ENCODE assay signal across 15 cellular contexts in genomic region chr22:41511521-41511968, GRCh38. TPM values are rescaled to one million over a fixed set of nuclear protein-coding genes. Genes with fewer than 3 reads are reported as not detected.
A peak's percentile ranks its signal among the peaks of the same experiment; 100 is the strongest.
DNase-seq lines count a peak whose midpoint lies in the region; ATAC-seq and TF ChIP-seq lines count a peak whose summit lies in the region.
"Had no signal": no experiment of that assay in that cellular context is flagged by ENCODE, and none has a peak within 500 bp of the region (broad histone marks: within the 10 kb centered on the region; RNA-seq: fewer than 3 reads in every experiment).

No MANE protein-coding gene starts in this region.

- H3K27me3 Mint-ChIP-seq in Calu3 (ENCODE audit: unreplicated experiment) (no peaks in the 10 kb centered on the region), progenitor cell of endocrine pancreas (no peaks in the 10 kb centered on the region), immature natural killer cell (ENCODE audit: low read depth in 3 of 3) (peaks cover 0 to 7% (median 2%) of the 10 kb centered on the region in 3 donors)
- H3K27me3 Mint-ChIP-seq in activated CD8-positive, alpha-beta T cell treated with anti-CD3 and anti-CD28 coated beads, Interleukin-2, amount 10 ng/mL, durations not matched to agents 7 days and 5 days (ENCODE audit: low read depth) = no peaks in the 10 kb centered on the region

- H3K4me1 Mint-ChIP-seq in Calu3 (ENCODE audit: low read depth, unreplicated experiment) (peaks cover 46% of the 10 kb centered on the region), progenitor cell of endocrine pancreas (ENCODE audit: low read depth) (peaks cover 13% of the 10 kb centered on the region), immature natural killer cell (peaks cover 0 to 4% of the 10 kb centered on the region in 2 donors)
- H3K4me1 Mint-ChIP-seq in activated CD8-positive, alpha-beta T cell treated with anti-CD3 and anti-CD28 coated beads, Interleukin-2, amount 10 ng/mL, durations not matched to agents 7 days and 5 days (ENCODE audit: low read depth) = no peaks in the 10 kb centered on the region

- H3K27ac Mint-ChIP-seq in Calu3 (ENCODE audit: unreplicated experiment) (no peak overlapping the region), progenitor cell of endocrine pancreas (peak overlapping the region; percentile 74), immature natural killer cell (no peak overlapping the region)
- H3K27ac Mint-ChIP-seq in activated CD8-positive, alpha-beta T cell treated with anti-CD3 and anti-CD28 coated beads, Interleukin-2, amount 10 ng/mL, durations not matched to agents 7 days and 5 days = no peak overlapping the region
- H3K27ac Mint-ChIP-seq: activated naive CD4-positive, alpha-beta T cell treated with anti-CD3 and anti-CD28 coated beads for 36 hours had no signal

- peaks cover 31% of the 10 kb centered on the region for H3K36me3 Mint-ChIP-seq in Calu3 (ENCODE audit: insufficient read depth, unreplicated experiment)
- peaks cover 9% of the 10 kb centered on the region for H3K36me3 Mint-ChIP-seq in progenitor cell of endocrine pancreas (ENCODE audit: insufficient read depth)
- H3K36me3 Mint-ChIP-seq in immature natural killer cell = peaks cover 5 to 31% (median 12%) of the 10 kb centered on the region in 3 donors
- H3K36me3 Mint-ChIP-seq in activated CD8-positive, alpha-beta T cell treated with anti-CD3 and anti-CD28 coated beads, Interleukin-2, amount 10 ng/mL, durations not matched to agents 7 days and 5 days (ENCODE audit: low read depth) = peaks cover 31% of the 10 kb centered on the region

- H3K9me3 Mint-ChIP-seq in Calu3 (ENCODE audit: low read depth, unreplicated experiment) (no peaks in the 10 kb centered on the region), progenitor cell of endocrine pancreas (ENCODE audit: low read depth) (no peaks in the 10 kb centered on the region), immature natural killer cell (no peaks in the 10 kb centered on the region)
- no peaks in the 10 kb centered on the region for H3K9me3 Mint-ChIP-seq in activated CD8-positive, alpha-beta T cell treated with anti-CD3 and anti-CD28 coated beads, Interleukin-2, amount 10 ng/mL, durations not matched to agents 7 days and 5 days (ENCODE audit: insufficient read depth)
- H3K9me3 Mint-ChIP-seq: activated naive CD4-positive, alpha-beta T cell treated with anti-CD3 and anti-CD28 coated beads for 36 hours; neural crest cell had no signal

- peak; percentile 44 for DNase-seq in Calu3
- DNase-seq in left cardiac atrium = peak; percentile 30
- DNase-seq in progenitor cell of endocrine pancreas (ENCODE audit: low spot score, unreplicated experiment) = no peak
- no peak for DNase-seq in immature natural killer cell
- no peak for DNase-seq in dermis blood vessel endothelial cell
- DNase-seq in Kasumi-1 (lab: John Stamatoyannopoulos, UW) = no peak
- DNase-seq in activated CD8-positive, alpha-beta T cell treated with anti-CD3 and anti-CD28 coated beads, Interleukin-2, amount 10 ng/mL, durations not matched to agents 7 days and 5 days = no peak
- DNase-seq: activated CD4-positive, alpha-beta T cell treated with anti-CD3 and anti-CD28 coated beads for 4 hours; activated naive CD4-positive, alpha-beta T cell treated with anti-CD3 and anti-CD28 coated beads for 36 hours; lower lobe of right lung; NCI-H2081; NCI-H69 had no signal

- no peak overlapping the region for H3K4me3 Mint-ChIP-seq in Calu3 (ENCODE audit: low read depth, unreplicated experiment)
- H3K4me3 Mint-ChIP-seq in progenitor cell of endocrine pancreas (ENCODE audit: low read depth) = no peak overlapping the region
- no peak overlapping the region for H3K4me3 Mint-ChIP-seq in immature natural killer cell
- no peak overlapping the region for H3K4me3 Mint-ChIP-seq in activated CD8-positive, alpha-beta T cell treated with anti-CD3 and anti-CD28 coated beads, Interleukin-2, amount 10 ng/mL, durations not matched to agents 7 days and 5 days
- H3K4me3 Mint-ChIP-seq: activated naive CD4-positive, alpha-beta T cell treated with anti-CD3 and anti-CD28 coated beads for 36 hours; neural crest cell had no signal

- POLR2A ChIA-PET in activated CD8-positive, alpha-beta T cell treated with anti-CD3 and anti-CD28 coated beads, Interleukin-2, amount 10 ng/mL, durations not matched to agents 7 days and 5 days (lab: Charles Lee) = no interaction called here

- intact Hi-C loops in Calu3 (cut with micrococcal nuclease; ENCODE audit: unreplicated experiment) (no loop called here), left cardiac atrium (cut with DNase I) (no loop called here)

- BruUV-seq in Calu3 (replicated peaks; lab: Mats Ljungman, UMichigan) = no TSS peak

- H3K27ac ChIP-seq in angular gyrus (ENCODE audit: low read depth, low read length) = peak overlapping the region; percentile 97
- H3K27ac ChIP-seq: lower lobe of right lung, SK-N-MC had no signal

- TF ChIP-seq CTCF in Calu3 (IDR thresholded peaks at IDR 0.05; ENCODE audit: unreplicated experiment) (no peak), progenitor cell of endocrine pancreas (IDR thresholded peaks at IDR 0.05; ENCODE audit: unreplicated experiment) (no peak)

- ATAC-seq in left cardiac atrium = peak; percentile 40 to 58
- no peak for ATAC-seq in activated CD8-positive, alpha-beta T cell treated with anti-CD3 and anti-CD28 coated beads, Interleukin-2, amount 10 ng/mL, durations not matched to agents 7 days and 5 days
- ATAC-seq: lower lobe of right lung had no signal

- CTCF ChIA-PET in Calu3 (lab: Charles Lee) = interaction anchor here (0.6 kb wide), 4 partner anchors 11 to 416 kb away, joined by 3 to 8 read pairs (median 5); no protein-coding TSS in a partner anchor
- CTCF ChIA-PET in activated CD8-positive, alpha-beta T cell treated with anti-CD3 and anti-CD28 coated beads, Interleukin-2, amount 10 ng/mL, durations not matched to agents 7 days and 5 days (lab: Charles Lee) = interaction anchor here (1.5 kb wide), 1 partner anchor 108 kb away, joined by 4 read pairs; no protein-coding TSS in a partner anchor

RNA-seq across cellular contexts. Expression of gene POLR3H, which starts 32.7 kb away (rescaled TPM):
- 49.7 and 53.8 TPM in 2 replicates for total RNA-seq in Calu3 (2022)
- total RNA-seq in left cardiac atrium = 10 to 100 TPM; 25.0 to 34.0 TPM
- 43.5 and 44.1 TPM in 2 replicates for total RNA-seq in progenitor cell of endocrine pancreas
- 10 to 100 TPM in 2 of 3 donors, 1 to 10 TPM in 1; 9.2 to 15.4 (median 15.0) TPM for polyA plus RNA-seq in immature natural killer cell
- total RNA-seq in dermis blood vessel endothelial cell = 11.7 and 20.3 TPM in 2 replicates
- 10 to 100 TPM; 31.3 to 31.9 TPM for total RNA-seq in activated CD8-positive, alpha-beta T cell treated with anti-CD3 and anti-CD28 coated beads, Interleukin-2, amount 10 ng/mL, durations not matched to agents 7 days and 5 days

RNA-seq across cellular contexts. Expression of gene ACO2, which starts 42.6 kb away (rescaled TPM):
- total RNA-seq in Calu3 (2022) (94.0 and 94.5 TPM in 2 replicates), left cardiac atrium (100 to 1,000 TPM; 415 to 523 TPM), progenitor cell of endocrine pancreas (67.4 and 69.7 TPM in 2 replicates), dermis blood vessel endothelial cell (75.0 and 114 TPM in 2 replicates)
- polyA plus RNA-seq in immature natural killer cell = 100 to 1,000 TPM in 2 of 3 donors, 10 to 100 TPM in 1; 77.1 to 115 (median 111) TPM
- 10 to 100 TPM; 91.8 to 97.1 TPM for total RNA-seq in activated CD8-positive, alpha-beta T cell treated with anti-CD3 and anti-CD28 coated beads, Interleukin-2, amount 10 ng/mL, durations not matched to agents 7 days and 5 days

RNA-seq across cellular contexts. Expression of gene PHF5A, which starts 43.1 kb away (rescaled TPM):
- total RNA-seq in Calu3 (2022) (53.3 and 68.5 TPM in 2 replicates), left cardiac atrium (10 to 100 TPM; 22.8 to 28.1 TPM), progenitor cell of endocrine pancreas (44.3 and 52.9 TPM in 2 replicates), dermis blood vessel endothelial cell (63.8 and 76.2 TPM in 2 replicates)
- polyA plus RNA-seq in immature natural killer cell = 10 to 100 TPM; 26.4 to 31.0 (median 29.9) TPM
- 10 to 100 TPM; 58.8 to 62.1 TPM for total RNA-seq in activated CD8-positive, alpha-beta T cell treated with anti-CD3 and anti-CD28 coated beads, Interleukin-2, amount 10 ng/mL, durations not matched to agents 7 days and 5 days

RNA-seq across cellular contexts. Expression of gene CSDC2, which starts 49.3 kb away (rescaled TPM):
- not detected in 2 replicates for total RNA-seq in Calu3 (2022)
- 100 to 1,000 TPM; 165 to 217 TPM for total RNA-seq in left cardiac atrium
- total RNA-seq in progenitor cell of endocrine pancreas = 1.7 TPM in 2 replicates
- polyA plus RNA-seq in immature natural killer cell = not detected
- total RNA-seq in dermis blood vessel endothelial cell = not detected in 2 replicates
- not detected for total RNA-seq in activated CD8-positive, alpha-beta T cell treated with anti-CD3 and anti-CD28 coated beads, Interleukin-2, amount 10 ng/mL, durations not matched to agents 7 days and 5 days
- total RNA-seq: activated naive CD4-positive, alpha-beta T cell treated with anti-CD3 and anti-CD28 coated beads for 36 hours had no signal

Comparison
In these comparisons a context has a peak if more than half of its experiments do, and no peak if none do; other contexts are left out.
1. DNase-seq: peak in Calu3 (single experiment) and left cardiac atrium (single experiment); none in progenitor cell of endocrine pancreas (single experiment), immature natural killer cell (0 of 3), dermis blood vessel endothelial cell (single experiment), Kasumi-1 (0 of 2) and activated CD8-positive, alpha-beta T cell treated with anti-CD3 and anti-CD28 coated beads, Interleukin-2, amount 10 ng/mL, durations not matched to agents 7 days and 5 days (single experiment).